9 cellular contexts compared by ENCODE assay signal in genomic region chr6:75206338-75207210, GRCh38. TPM values are rescaled to one million over a fixed set of nuclear protein-coding genes. Genes with fewer than 3 reads are reported as not detected.
DNase-seq lines count a peak whose midpoint lies in the region; ATAC-seq and TF ChIP-seq lines count a peak whose summit lies in the region.
"Had no signal": no experiment of that assay in that cellular context is flagged by ENCODE, and none has a peak within 500 bp of the region (broad histone marks: within the 10 kb centered on the region; RNA-seq: fewer than 3 reads in every experiment).

No MANE protein-coding gene starts in this region.

- no peaks in the 10 kb centered on the region for H3K9me3 Mint-ChIP-seq in activated T-cell treated with anti-CD3 and anti-CD28 coated beads, Interleukin-2, amount 50 U/mL, for 4 hours

- peaks cover 57% of the 10 kb centered on the region for H3K4me1 Mint-ChIP-seq in activated T-cell treated with anti-CD3 and anti-CD28 coated beads, Interleukin-2, amount 50 U/mL, for 4 hours (ENCODE audit: low read depth)

- H3K4me3 ChIP-seq in right atrium auricular region (peak overlapping the region; percentile 43 to 57), gastrocnemius medialis (peak overlapping the region; percentile 52 to 57 (median 56))

- H3K27me3 Mint-ChIP-seq in activated T-cell treated with anti-CD3 and anti-CD28 coated beads, Interleukin-2, amount 50 U/mL, for 4 hours (ENCODE audit: low read depth) = peaks cover 84% of the 10 kb centered on the region

- TF ChIP-seq POLR2A in gastrocnemius medialis (IDR thresholded peaks at IDR 0.05) = no peak

- no peaks in the 10 kb centered on the region for H3K36me3 ChIP-seq in right atrium auricular region
- no peaks in the 10 kb centered on the region for H3K36me3 ChIP-seq in gastrocnemius medialis

- H3K9me3 ChIP-seq in right atrium auricular region (no peaks in the 10 kb centered on the region), gastrocnemius medialis (no peaks in the 10 kb centered on the region)

- no peaks in the 10 kb centered on the region for H3K36me3 Mint-ChIP-seq in activated T-cell treated with anti-CD3 and anti-CD28 coated beads, Interleukin-2, amount 50 U/mL, for 4 hours (ENCODE audit: insufficient read depth)

- TF ChIP-seq CTCF in GM20000 (IDR thresholded peaks at IDR 0.05; ENCODE audit: extremely low read depth, missing control alignments) (no peak), right atrium auricular region (IDR thresholded peaks at IDR 0.05) (no peak), gastrocnemius medialis (IDR thresholded peaks at IDR 0.05 in 4 of 5, conservative IDR thresholded peaks at IDR 0.05 in 1 of 5) (no peak)

- H3K4me1 ChIP-seq in right atrium auricular region (peaks cover 0 to 65% of the 10 kb centered on the region in 2 donors), gastrocnemius medialis (peaks cover 8 to 27% of the 10 kb centered on the region in 2 donors)

- in situ Hi-C loops in gastrocnemius medialis (cut with MboI; ENCODE audit: low sequenced_read_pairs in 4 of 4) = loop anchor here (10.0 to 25.0 kb wide), 9 partner anchors 452 to 1544 kb away; partner anchors contain the start of gene SLC17A5 (in 1 of the 4)

- H3K27ac ChIP-seq in right atrium auricular region (peak overlapping the region; percentile 65 to 71), gastrocnemius medialis (peak overlapping the region; percentile 6 to 57 (median 44))

- ATAC-seq in activated T-cell treated with anti-CD3 and anti-CD28 coated beads, Interleukin-2, amount 50 U/mL, for 4 hours = no peak
- ATAC-seq in gastrocnemius medialis = no peak
- no peak for ATAC-seq in GM21360 (IDR thresholded peaks at IDR 0.05; ENCODE audit: unreplicated experiment)

- intact Hi-C loops in gastrocnemius medialis (cut with DNase I; ENCODE audit: low total_unique reads) = loop anchor here (5.0 to 10.0 kb wide), 4 partner anchors 109 to 1692 kb away; no protein-coding TSS in a partner anchor

- H3K4me3 Mint-ChIP-seq in activated T-cell treated with anti-CD3 and anti-CD28 coated beads, Interleukin-2, amount 50 U/mL, for 4 hours = peak overlapping the region; percentile 67

- DNase-seq in GM20000 (ENCODE audit: low spot score) = peak; percentile 25
- no peak for DNase-seq in activated T-cell treated with anti-CD3 and anti-CD28 coated beads, Interleukin-2, amount 50 U/mL, for 4 hours
- DNase-seq in right atrium auricular region (ENCODE audit: low spot score) = no peak
- peak in 1 of 2 donors; percentile 14 for DNase-seq in gastrocnemius medialis
- no peak for DNase-seq in NCI-H446 (lab: John Stamatoyannopoulos, UW)
- DNase-seq in mesenteric fat pad (ENCODE audit: low spot score) = no peak
- no peak for DNase-seq in activated gamma-delta T cell treated with Interleukin-2 at 50 U/mL for 16 hours

- H3K27me3 ChIP-seq in right atrium auricular region (no peaks in the 10 kb centered on the region), gastrocnemius medialis (peaks cover 38 to 58% (median 51%) of the 10 kb centered on the region in 3 donors)

RNA-seq across cellular contexts. Expression of gene COL12A1, which starts 0.7 kb away (rescaled TPM):
- total RNA-seq in activated T-cell treated with anti-CD3 and anti-CD28 coated beads, Interleukin-2, amount 50 U/mL, for 4 hours = under 1 TPM; 0.29 to 0.40 (median 0.30) TPM
- total RNA-seq in right atrium auricular region = 10 to 100 TPM; 28.6 to 29.7 TPM
- 10 to 100 TPM; 17.2 to 30.5 (median 22.4) TPM for total RNA-seq in gastrocnemius medialis
- total RNA-seq in mesenteric fat pad = 376 TPM
- total RNA-seq: activated CD8-positive, alpha-beta memory T cell treated with anti-CD3 and anti-CD28 coated beads for 36 hours had no signal

RNA-seq across cellular contexts. Expression of gene COX7A2, which starts 37.0 kb away (rescaled TPM):
- 100 to 1,000 TPM; 469 to 506 (median 486) TPM for total RNA-seq in activated T-cell treated with anti-CD3 and anti-CD28 coated beads, Interleukin-2, amount 50 U/mL, for 4 hours
- total RNA-seq in right atrium auricular region = 1,000 to 10,000 TPM in 1 of 2 donors, 100 to 1,000 TPM in 1; 647 to 2,028 TPM
- total RNA-seq in gastrocnemius medialis = 100 to 1,000 TPM; 166 to 413 (median 222) TPM
- total RNA-seq in mesenteric fat pad = 336 TPM

Comparison
In these comparisons a context has a peak if more than half of its experiments do, and no peak if none do; other contexts are left out.
1. RNA of gene COL12A1, which starts 0.7 kb away (total RNA-seq): 376 TPM in mesenteric fat pad (single experiment), 28.6 to 29.7 TPM in right atrium auricular region and 17.2 to 30.5 TPM in gastrocnemius medialis; 0.29 to 0.40 TPM in activated T-cell treated with anti-CD3 and anti-CD28 coated beads, Interleukin-2, amount 50 U/mL, for 4 hours; every median in the first group is over 10 times any median in the second.